In the genomic region with DNA sequence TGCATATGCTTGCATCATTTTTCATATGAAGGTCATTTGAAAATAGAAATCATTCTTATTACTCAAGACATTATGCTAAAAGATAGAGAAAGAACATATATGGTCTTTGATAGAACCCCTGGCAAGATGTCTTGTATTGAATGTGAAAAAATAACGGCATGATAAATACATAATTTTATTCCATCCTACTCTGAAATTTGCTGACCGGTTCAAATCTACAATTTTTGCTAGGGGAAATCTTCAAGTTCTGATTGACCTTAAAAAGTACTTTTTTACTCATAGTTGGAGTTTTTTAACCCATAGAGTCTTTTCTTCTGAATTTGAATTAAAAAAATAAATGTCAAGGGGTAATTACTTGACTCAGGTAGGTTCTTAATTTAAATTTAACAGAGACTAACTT, we compare ENCODE assay signal across 6 cellular contexts.
"Had no signal": no experiment of that assay in that cellular context is flagged by ENCODE, and none has a peak within 500 bp of the region (broad histone marks: within the 10 kb centered on the region; RNA-seq: fewer than 3 reads in every experiment).

No MANE protein-coding gene starts in this region.

- DNase-seq: Karpas-422, KBM-7, KG1 had no signal

- H3K27ac ChIP-seq: HL-60, KMS-11 had no signal

- H3K9ac ChIP-seq: KMS-11 had no signal

- H3K4me2 ChIP-seq: KMS-11 had no signal

- FAIRE-seq: HTR-8/SVneo had no signal
